Comparison of ENCODE assay signal across 15 cellular contexts in the genomic region with DNA sequence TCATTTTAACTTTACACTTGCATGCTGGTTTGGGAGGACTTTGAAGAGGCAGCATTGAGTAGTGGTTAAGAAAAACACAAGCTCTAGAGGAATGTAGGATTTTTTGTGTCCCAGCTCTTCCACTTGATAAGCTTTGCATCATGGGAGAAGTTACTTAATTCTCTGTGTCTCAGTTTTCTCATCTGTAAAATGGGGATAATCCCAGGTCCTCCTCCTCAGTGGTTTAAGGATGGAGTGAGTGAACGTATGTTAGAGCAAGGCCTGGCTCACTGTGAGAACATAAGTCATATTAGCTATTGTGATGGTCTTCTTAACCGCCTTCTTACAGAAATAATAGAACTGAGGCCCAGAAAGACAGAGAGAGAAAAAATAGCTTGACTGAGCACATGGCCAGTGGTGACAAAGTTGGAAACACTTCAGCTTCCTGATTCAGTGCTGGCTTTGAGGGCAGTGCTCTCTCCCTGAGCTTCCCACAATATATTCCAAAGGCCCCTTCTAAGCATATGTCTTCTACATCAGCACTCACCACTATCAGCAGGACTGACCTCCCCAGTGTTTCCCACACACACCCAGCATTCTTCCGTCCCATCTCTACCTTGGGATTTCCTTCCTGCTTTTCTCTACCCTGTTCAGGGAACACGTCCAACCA.
DNase-seq lines count a peak whose midpoint lies in the region; ATAC-seq and TF ChIP-seq lines count a peak whose summit lies in the region.
"Had no signal": no experiment of that assay in that cellular context is flagged by ENCODE, and none has a peak within 500 bp of the region (broad histone marks: within the 10 kb centered on the region; RNA-seq: fewer than 3 reads in every experiment).

No MANE protein-coding gene starts in this region.

- H2AFZ ChIP-seq in neural progenitor cell (replicated peaks) = no peak overlapping the region
- H2AFZ ChIP-seq: parathyroid adenoma had no signal

- H3F3A ChIP-seq in neural progenitor cell (ENCODE audit: low read depth) = peaks cover 7% of the 10 kb centered on the region

- H3K9me3 ChIP-seq in neural progenitor cell (ENCODE audit: low read depth) = no peaks in the 10 kb centered on the region
- H3K9me3 ChIP-seq in tibial nerve = no peaks in the 10 kb centered on the region
- no peaks in the 10 kb centered on the region for H3K9me3 ChIP-seq in testis

- H3K27ac ChIP-seq in neural progenitor cell = no peak overlapping the region
- peak overlapping the region in 3 of 4 donors; percentile 12 to 51 (median 48) for H3K27ac ChIP-seq in tibial nerve
- H3K27ac ChIP-seq in testis = no peak overlapping the region
- H3K27ac ChIP-seq: parathyroid adenoma had no signal

- H3K36me3 ChIP-seq in neural progenitor cell (no peaks in the 10 kb centered on the region), tibial nerve (no peaks in the 10 kb centered on the region), testis (ENCODE audit: low read depth, missing control alignments) (no peaks in the 10 kb centered on the region)

- H3K4me3 Mint-ChIP-seq in activated naive CD8-positive, alpha-beta T cell treated with anti-CD3 and anti-CD28 coated beads, Interleukin-2, amount 50 U/mL, for 24 hours = no peak overlapping the region
- H3K4me3 Mint-ChIP-seq in activated naive CD8-positive, alpha-beta T cell treated with anti-CD3 and anti-CD28 coated beads for 36 hours = no peak overlapping the region
- no peak overlapping the region for H3K4me3 Mint-ChIP-seq in neural progenitor cell
- H3K4me3 Mint-ChIP-seq: T-helper 1 cell treated with Interleukin-12 subunit alpha and Interleukin-12 subunit beta and Interleukin-4 antibody, amounts not matched to agents 30 μg/mL and 1 μg/mL, for 36 hours had no signal

- no peaks in the 10 kb centered on the region for H4K20me1 ChIP-seq in neural progenitor cell (ENCODE audit: low read depth)

- peaks cover 27% of the 10 kb centered on the region for H3K4me1 Mint-ChIP-seq in activated naive CD8-positive, alpha-beta T cell treated with anti-CD3 and anti-CD28 coated beads, Interleukin-2, amount 50 U/mL, for 24 hours
- H3K4me1 Mint-ChIP-seq in activated naive CD8-positive, alpha-beta T cell treated with anti-CD3 and anti-CD28 coated beads for 36 hours = peaks cover 9% of the 10 kb centered on the region
- H3K4me1 Mint-ChIP-seq in neural progenitor cell = peaks cover 14% of the 10 kb centered on the region

- intact Hi-C loops in testis (cut with DNase I; ENCODE audit: low total_unique reads) = no loop called here

- no peaks in the 10 kb centered on the region for H3K36me3 Mint-ChIP-seq in activated naive CD8-positive, alpha-beta T cell treated with anti-CD3 and anti-CD28 coated beads, Interleukin-2, amount 50 U/mL, for 24 hours (ENCODE audit: low read depth)
- H3K36me3 Mint-ChIP-seq in activated naive CD8-positive, alpha-beta T cell treated with anti-CD3 and anti-CD28 coated beads for 36 hours = no peaks in the 10 kb centered on the region
- no peaks in the 10 kb centered on the region for H3K36me3 Mint-ChIP-seq in neural progenitor cell

- H3K4me1 ChIP-seq in neural progenitor cell (peaks cover 14% of the 10 kb centered on the region), tibial nerve (peaks cover 0 to 7% (median 2%) of the 10 kb centered on the region in 4 donors), testis (peaks cover 7% of the 10 kb centered on the region)
- H3K4me1 ChIP-seq: parathyroid adenoma had no signal

- TF ChIP-seq CTCF in foreskin fibroblast (IDR thresholded peaks at IDR 0.05; ENCODE audit: low read depth, low read length) = no peak
- TF ChIP-seq CTCF in neural progenitor cell (IDR thresholded peaks at IDR 0.05) = no peak
- TF ChIP-seq CTCF in tibial nerve (IDR thresholded peaks at IDR 0.05) = no peak
- no peak for TF ChIP-seq CTCF in testis (IDR thresholded peaks at IDR 0.05)

- H3K27me3 Mint-ChIP-seq in activated naive CD8-positive, alpha-beta T cell treated with anti-CD3 and anti-CD28 coated beads, Interleukin-2, amount 50 U/mL, for 24 hours = no peaks in the 10 kb centered on the region
- no peaks in the 10 kb centered on the region for H3K27me3 Mint-ChIP-seq in activated naive CD8-positive, alpha-beta T cell treated with anti-CD3 and anti-CD28 coated beads for 36 hours
- H3K27me3 Mint-ChIP-seq in neural progenitor cell (ENCODE audit: insufficient read depth, low read depth) = peaks cover 15% of the 10 kb centered on the region

- WGBS in tibial nerve, 2 donors = 88 to 90% methylated on average over 4 of the region's 4 CpGs
- 66 to 83% methylated on average over 4 of the region's 4 CpGs for WGBS in testis, 2 donors

- DNase-seq in activated naive CD8-positive, alpha-beta T cell treated with anti-CD3 and anti-CD28 coated beads, Interleukin-2, amount 50 U/mL, for 24 hours = no peak
- no peak for DNase-seq in activated naive CD8-positive, alpha-beta T cell treated with anti-CD3 and anti-CD28 coated beads for 36 hours
- DNase-seq in foreskin fibroblast (peak; percentile 45 to 62), neural progenitor cell (ENCODE audit: low spot score) (no peak), tibial nerve (ENCODE audit: low spot score in 2 of 2) (no peak), T-helper 9 cell (no peak), testis (no peak)
- DNase-seq: activated CD4-positive, CD25-positive, alpha-beta regulatory T cell treated with anti-CD3 and anti-CD28 coated beads, Interleukin-2, amount 50 U/mL, for 72 hours; dermis blood vessel endothelial cell; midbrain; NCI-H2081; stimulated activated CD4-positive, alpha-beta T cell treated with anti-CD3 and anti-CD28 coated beads, Interleukin-2, amount 100 ng/mL, for 24 hours had no signal

- H3K27me3 ChIP-seq in neural progenitor cell = no peaks in the 10 kb centered on the region
- no peaks in the 10 kb centered on the region for H3K27me3 ChIP-seq in tibial nerve
- no peaks in the 10 kb centered on the region for H3K27me3 ChIP-seq in testis

- no peaks in the 10 kb centered on the region for H3K9me3 Mint-ChIP-seq in activated naive CD8-positive, alpha-beta T cell treated with anti-CD3 and anti-CD28 coated beads, Interleukin-2, amount 50 U/mL, for 24 hours
- no peaks in the 10 kb centered on the region for H3K9me3 Mint-ChIP-seq in activated naive CD8-positive, alpha-beta T cell treated with anti-CD3 and anti-CD28 coated beads for 36 hours
- H3K9me3 Mint-ChIP-seq in neural progenitor cell = no peaks in the 10 kb centered on the region
- H3K9me3 Mint-ChIP-seq: T-helper 1 cell treated with Interleukin-12 subunit alpha and Interleukin-12 subunit beta and Interleukin-4 antibody, amounts not matched to agents 30 μg/mL and 1 μg/mL, for 36 hours had no signal

- H3K79me2 ChIP-seq in neural progenitor cell (ENCODE audit: low read depth) = no peaks in the 10 kb centered on the region
- H3K79me2 ChIP-seq: parathyroid adenoma had no signal

- H3K27ac Mint-ChIP-seq in activated naive CD8-positive, alpha-beta T cell treated with anti-CD3 and anti-CD28 coated beads, Interleukin-2, amount 50 U/mL, for 24 hours = peak overlapping the region; percentile 26
- no peak overlapping the region for H3K27ac Mint-ChIP-seq in activated naive CD8-positive, alpha-beta T cell treated with anti-CD3 and anti-CD28 coated beads for 36 hours
- peak overlapping the region; percentile 78 for H3K27ac Mint-ChIP-seq in neural progenitor cell
- H3K27ac Mint-ChIP-seq: T-helper 1 cell treated with Interleukin-12 subunit alpha and Interleukin-12 subunit beta and Interleukin-4 antibody, amounts not matched to agents 30 μg/mL and 1 μg/mL, for 36 hours had no signal

- TF ChIP-seq POLR2A in tibial nerve (IDR thresholded peaks at IDR 0.05) (no peak), testis (IDR thresholded peaks at IDR 0.05) (no peak)

- no peak overlapping the region for H3K4me2 ChIP-seq in neural progenitor cell

- no peak overlapping the region for H3K9ac ChIP-seq in neural progenitor cell
- H3K9ac ChIP-seq: parathyroid adenoma had no signal

- TF ChIP-seq EP300 in tibial nerve (IDR thresholded peaks at IDR 0.05) = no peak

- ATAC-seq in activated naive CD8-positive, alpha-beta T cell treated with anti-CD3 and anti-CD28 coated beads, Interleukin-2, amount 50 U/mL, for 24 hours = no peak
- ATAC-seq in HG03342 (IDR thresholded peaks at IDR 0.05; ENCODE audit: unreplicated experiment) = no peak

- H3K4me3 ChIP-seq in foreskin fibroblast (ENCODE audit: low read depth in 1 of 2, low read length in 2 of 2) (no peak overlapping the region), neural progenitor cell (no peak overlapping the region), tibial nerve (no peak overlapping the region), testis (no peak overlapping the region)

Comparison
In these comparisons a context has a peak if more than half of its experiments do, and no peak if none do; other contexts are left out.
1. DNase-seq: peak in foreskin fibroblast (2 of 2); none in activated naive CD8-positive, alpha-beta T cell treated with anti-CD3 and anti-CD28 coated beads, Interleukin-2, amount 50 U/mL, for 24 hours (single experiment), activated naive CD8-positive, alpha-beta T cell treated with anti-CD3 and anti-CD28 coated beads for 36 hours (single experiment), neural progenitor cell (single experiment), tibial nerve (0 of 2), T-helper 9 cell (single experiment) and testis (single experiment).
2. H3K27ac ChIP-seq: peak in tibial nerve (3 of 4); none in neural progenitor cell (single experiment) and testis (0 of 2).